ENCODE assay signal across 8 cellular contexts in genomic region chr16:89971495-89972243, GRCh38. TPM values are rescaled to one million over a fixed set of nuclear protein-coding genes. Genes with fewer than 3 reads are reported as not detected.
DNase-seq lines count a peak whose midpoint lies in the region; ATAC-seq and TF ChIP-seq lines count a peak whose summit lies in the region.

No MANE protein-coding gene starts in this region.

- peaks cover 43% of the 10 kb centered on the region for H3K9me3 Mint-ChIP-seq in nephron progenitor cell

- H3K27ac Mint-ChIP-seq in nephron progenitor cell, result no peak overlapping the region

- peaks cover 38% of the 10 kb centered on the region for H3K4me1 ChIP-seq in OCI-LY7 (ENCODE audit: insufficient read depth, low read length, poor library complexity, severe bottlenecking)
- H3K4me1 ChIP-seq in endocrine pancreas (ENCODE audit: control insufficient read depth, insufficient read depth, low read length), result peaks cover 4% of the 10 kb centered on the region

- TF ChIP-seq CTCF in OCI-LY7 (conservative IDR thresholded peaks at IDR 0.05; ENCODE audit: low read length), result no peak
- TF ChIP-seq CTCF in nephron progenitor cell (IDR thresholded peaks at IDR 0.05), result no peak

- H3K9me3 ChIP-seq in OCI-LY7 (ENCODE audit: low read length) (no peaks in the 10 kb centered on the region), endocrine pancreas (ENCODE audit: control insufficient read depth, low read length) (no peaks in the 10 kb centered on the region)

- CTCF ChIA-PET in OCI-LY7 (lab: Charles Lee; ENCODE audit: unreplicated experiment), result no interaction called here

- intact Hi-C loops in OCI-LY7 (cut with micrococcal nuclease; ENCODE audit: unreplicated experiment), result loop anchor here (1.0 to 2.0 kb wide), 3 partner anchors 23 to 97 kb away; partner anchors contain the start of gene DEF8

- peak overlapping the region; percentile 61 for H2AFZ ChIP-seq in OCI-LY7 (ENCODE audit: low read length)

- H4K20me1 ChIP-seq in OCI-LY7 (ENCODE audit: insufficient read depth, low read length), result 0 out of 2 replicates have a peak, but pooled peaks cover 6% of the 10 kb centered on the region

- POLR2A ChIA-PET in OCI-LY7 (lab: Charles Lee), result interaction anchor here (0.6 to 2.2 kb wide), 5 partner anchors 12 to 52 kb away, joined by 3 to 9 read pairs (median 4); no protein-coding TSS in a partner anchor

- peak overlapping the region; percentile 50 for H3K27ac ChIP-seq in OCI-LY7 (ENCODE audit: low read depth, low read length, poor library complexity, severe bottlenecking)

- H3K4me2 ChIP-seq in OCI-LY7 (ENCODE audit: low read length), result peak overlapping the region; percentile 91

- DNase-seq in NCI-H146 (lab: John Stamatoyannopoulos, UW), result peak; percentile 52
- no peak for DNase-seq in NCI-H146 treated with DMSO at 0.1 percent for 48 hours (lab: John Stamatoyannopoulos, UW; ENCODE audit: unreplicated experiment)
- no peak for DNase-seq in OCI-LY7 (ENCODE audit: low spot score)
- DNase-seq in nephron progenitor cell, result no peak
- DNase-seq in pons (ENCODE audit: low spot score), result no peak

- peaks cover 46% of the 10 kb centered on the region for H3K79me2 ChIP-seq in OCI-LY7 (ENCODE audit: insufficient read depth, low read depth, low read length)

- H3K36me3 ChIP-seq in OCI-LY7 (ENCODE audit: insufficient read depth, low read length) (peaks cover 41% of the 10 kb centered on the region), endocrine pancreas (ENCODE audit: control insufficient read depth, insufficient read depth, low read length) (no peaks in the 10 kb centered on the region)

- ATAC-seq in HG03139 (IDR thresholded peaks at IDR 0.05; ENCODE audit: unreplicated experiment) (no peak), GM19023 (IDR thresholded peaks at IDR 0.05; ENCODE audit: unreplicated experiment) (no peak)

- H3K4me3 Mint-ChIP-seq in nephron progenitor cell, result peak overlapping the region; percentile 98

- H3K9ac ChIP-seq in endocrine pancreas (ENCODE audit: control insufficient read depth, insufficient read depth, low read length), result peak overlapping the region; percentile 83

- H3K36me3 Mint-ChIP-seq in nephron progenitor cell (ENCODE audit: low read depth), result peaks cover 51% of the 10 kb centered on the region

- H3K9me2 ChIP-seq in OCI-LY7 (ENCODE audit: insufficient read depth, low read length), result no peaks in the 10 kb centered on the region

- H3K27me3 ChIP-seq in endocrine pancreas (ENCODE audit: control insufficient read depth, insufficient read depth, low read length), result no peaks in the 10 kb centered on the region

- peak overlapping the region; percentile 84 for H3K4me3 ChIP-seq in OCI-LY7 (ENCODE audit: low read depth, low read length, poor library complexity, severe bottlenecking)
- peak overlapping the region; percentile 58 for H3K4me3 ChIP-seq in endocrine pancreas (ENCODE audit: control insufficient read depth, insufficient read depth, low read length)

- peaks cover 26% of the 10 kb centered on the region for H3K4me1 Mint-ChIP-seq in nephron progenitor cell

- BruUV-seq in OCI-LY7 (replicated peaks; lab: Mats Ljungman, UMichigan), result no TSS peak

- no peaks in the 10 kb centered on the region for H3K27me3 Mint-ChIP-seq in nephron progenitor cell (ENCODE audit: low read depth, poor library complexity)

RNA-seq across cellular contexts. Expression of gene DEF8, which starts 23.1 kb away (rescaled TPM):
- total RNA-seq in OCI-LY7 (2014; rRNA removed; shearing (Covaris generic)), result 222 and 292 TPM in 2 replicates
- 295 and 380 TPM in 2 replicates for total RNA-seq in OCI-LY7 (2022)

RNA-seq across cellular contexts. Expression of gene DBNDD1, which starts 47.6 kb away (rescaled TPM):
- 0.98 and 1.1 TPM in 2 replicates for total RNA-seq in OCI-LY7 (2014; rRNA removed; shearing (Covaris generic))
- 0.57 and 0.85 TPM in 2 replicates for total RNA-seq in OCI-LY7 (2022)

RNA-seq across cellular contexts. Expression of gene TUBB3, which starts 48.5 kb away (rescaled TPM):
- 59.6 and 63.7 TPM in 2 replicates for total RNA-seq in OCI-LY7 (2014; rRNA removed; shearing (Covaris generic))
- total RNA-seq in OCI-LY7 (2022), result 118 and 192 TPM in 2 replicates

RNA-seq across cellular contexts. Expression of gene MC1R, which starts 53.0 kb away (rescaled TPM):
- total RNA-seq in OCI-LY7 (2014; rRNA removed; shearing (Covaris generic)), result 7.3 and 8.3 TPM in 2 replicates
- 22.3 and 23.8 TPM in 2 replicates for total RNA-seq in OCI-LY7 (2022)
